In the genomic region with DNA sequence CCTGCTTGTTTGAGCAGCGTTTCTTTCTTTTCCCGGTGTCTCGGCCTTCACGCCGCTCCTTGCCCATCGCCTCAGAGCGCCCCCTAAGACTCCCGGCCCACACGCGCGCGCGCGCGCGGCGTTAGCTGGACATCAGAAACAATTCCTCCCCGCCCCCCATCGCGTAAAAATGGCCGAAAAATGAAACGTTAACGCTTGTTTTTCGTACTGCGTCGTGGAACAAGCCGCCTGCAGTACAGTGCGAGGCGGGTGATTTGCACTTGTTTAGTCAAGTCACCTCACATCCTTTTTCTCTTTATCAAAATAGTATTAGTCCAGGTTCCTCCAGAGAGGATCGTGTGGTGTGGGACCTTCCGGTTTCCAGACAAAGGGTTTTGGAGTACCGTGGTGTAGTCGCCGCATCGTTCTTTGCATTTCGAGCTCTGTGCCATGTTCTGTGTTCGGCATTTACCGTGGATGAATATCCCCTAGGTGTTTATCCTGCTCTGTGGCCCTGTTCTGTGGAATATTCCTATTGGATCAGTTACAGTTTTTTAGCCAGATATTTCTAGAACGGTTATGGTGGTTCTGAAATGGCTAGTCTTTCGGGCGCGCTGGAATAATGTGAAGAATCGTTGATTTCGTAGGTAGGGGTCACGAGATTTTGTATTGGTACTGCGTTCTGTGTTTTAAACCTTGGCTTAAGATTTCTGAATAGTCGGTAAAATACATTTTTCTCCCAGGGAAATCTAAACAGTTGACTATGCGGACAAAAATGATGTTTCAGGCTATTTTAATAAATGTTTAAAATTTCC, we compare ENCODE assay signal across 8 cellular contexts. TPM values are rescaled to one million over a fixed set of nuclear protein-coding genes. Genes with fewer than 3 reads are reported as not detected.
DNase-seq lines count a peak whose midpoint lies in the region; ATAC-seq, FAIRE-seq and TF ChIP-seq lines count a peak whose summit lies in the region.

No MANE protein-coding gene starts in this region.

- H3K4me3 ChIP-seq in DOHH2 (ENCODE audit: low read length): peak overlapping the region; percentile 85
- H3K4me3 ChIP-seq in SJCRH30: peak overlapping the region; percentile 92
- peak overlapping the region; percentile 65 to 93 (median 80) for H3K4me3 ChIP-seq in pancreas
- H3K4me3 ChIP-seq in urinary bladder (ENCODE audit: low read depth, low read length): peak overlapping the region; percentile 84

- H3K4me2 ChIP-seq in DOHH2 (ENCODE audit: low read length): peak overlapping the region; percentile 80

- ATAC-seq in GM21515 (IDR thresholded peaks at IDR 0.05; ENCODE audit: unreplicated experiment) (peak; percentile 30), Right ventricle myocardium superior (ENCODE audit: poor library complexity) (peak; percentile 61), pancreas (peak; percentile 38 to 66 (median 57))
- ATAC-seq in activated naive CD8-positive, alpha-beta T cell treated with anti-CD3 and anti-CD28 coated beads, Interleukin-2, amount 50 U/mL, for 24 hours: peak; percentile 6

- H3K27ac Mint-ChIP-seq in IgD-negative memory B cell: peak overlapping the region; percentile 99 to 100 (median 100)
- H3K27ac Mint-ChIP-seq in activated naive CD8-positive, alpha-beta T cell treated with anti-CD3 and anti-CD28 coated beads, Interleukin-2, amount 50 U/mL, for 24 hours: peak overlapping the region; percentile 96

- H3K36me3 ChIP-seq in DOHH2 (ENCODE audit: control insufficient read depth, low read length) (peaks cover 64% of the 10 kb centered on the region), SJCRH30 (peaks cover 18% of the 10 kb centered on the region), pancreas (no peaks in the 10 kb centered on the region), urinary bladder (ENCODE audit: insufficient read depth) (no peaks in the 10 kb centered on the region)

- peaks cover 37 to 56% (median 43%) of the 10 kb centered on the region in 3 donors for H3K4me1 Mint-ChIP-seq in IgD-negative memory B cell
- peaks cover 50% of the 10 kb centered on the region for H3K4me1 Mint-ChIP-seq in activated naive CD8-positive, alpha-beta T cell treated with anti-CD3 and anti-CD28 coated beads, Interleukin-2, amount 50 U/mL, for 24 hours

- no peak for FAIRE-seq in pancreas (lab: Jason Lieb, UNC)

- peaks cover 11% of the 10 kb centered on the region for H3F3A ChIP-seq in DOHH2 (ENCODE audit: control insufficient read depth, insufficient read depth)

- DNase-seq in SJCRH30 (peak; percentile 87 to 89), Right ventricle myocardium superior (peak; percentile 83), pancreas (peak; percentile 60 to 83 (median 68))
- DNase-seq in activated naive CD8-positive, alpha-beta T cell treated with anti-CD3 and anti-CD28 coated beads, Interleukin-2, amount 50 U/mL, for 24 hours: peak; percentile 68

- H3K4me1 ChIP-seq in DOHH2 (ENCODE audit: control insufficient read depth, low read length): peaks cover 52% of the 10 kb centered on the region
- peaks cover 5% of the 10 kb centered on the region; the same call in 1 of the 2 replicates for H3K4me1 ChIP-seq in SJCRH30
- H3K4me1 ChIP-seq in pancreas: peaks cover 24 to 39% (median 30%) of the 10 kb centered on the region in 3 donors
- H3K4me1 ChIP-seq in urinary bladder (ENCODE audit: insufficient read depth): peaks cover 6% of the 10 kb centered on the region

- no peaks in the 10 kb centered on the region for H3K9me3 Mint-ChIP-seq in IgD-negative memory B cell
- H3K9me3 Mint-ChIP-seq in activated naive CD8-positive, alpha-beta T cell treated with anti-CD3 and anti-CD28 coated beads, Interleukin-2, amount 50 U/mL, for 24 hours: no peaks in the 10 kb centered on the region

- H4K20me1 ChIP-seq in DOHH2 (ENCODE audit: control insufficient read depth, insufficient read depth, low read depth, low read length): peaks cover 50% of the 10 kb centered on the region

- intact Hi-C loops in Right ventricle myocardium superior (cut with DNase I) (loop anchor here (10.0 kb wide), 2 partner anchors 50 to 120 kb away; partner anchors contain the start of gene PAIP2), pancreas (cut with DNase I) (no loop called here)

- H3K27ac ChIP-seq in DOHH2 (ENCODE audit: low read depth, low read length) (peak overlapping the region; percentile 78), SJCRH30 (peak overlapping the region; percentile 99), pancreas (peak overlapping the region; percentile 98 to 100 (median 99)), urinary bladder (ENCODE audit: low read depth) (peak overlapping the region; percentile 100)

- 0 to 1% methylated on average over 48 of the region's 48 CpGs for WGBS in pancreas, 2 donors
- WGBS in urinary bladder: under 1% methylated on average over 48 of the region's 48 CpGs

- H3K79me2 ChIP-seq in DOHH2 (ENCODE audit: control insufficient read depth, low read length): peaks cover 68% of the 10 kb centered on the region

- no peaks in the 10 kb centered on the region for H3K9me2 ChIP-seq in DOHH2 (replicated peaks; ENCODE audit: control insufficient read depth, low read length)

- H3K9me3 ChIP-seq in DOHH2 (ENCODE audit: control insufficient read depth, insufficient read depth, low read length) (no peaks in the 10 kb centered on the region), SJCRH30 (replicated peaks) (no peaks in the 10 kb centered on the region), pancreas (no peaks in the 10 kb centered on the region)

- TF ChIP-seq CTCF in DOHH2 (IDR thresholded peaks at IDR 0.05; ENCODE audit: low read depth, low read length, poor library complexity, severe bottlenecking) (peak; percentile 55), pancreas (IDR thresholded peaks at IDR 0.05) (no peak)

- H3K27me3 ChIP-seq in DOHH2 (ENCODE audit: control insufficient read depth, low read length) (no peaks in the 10 kb centered on the region), SJCRH30 (no peaks in the 10 kb centered on the region), pancreas (no peaks in the 10 kb centered on the region)

- H3K27me3 Mint-ChIP-seq in IgD-negative memory B cell: no peaks in the 10 kb centered on the region
- H3K27me3 Mint-ChIP-seq in activated naive CD8-positive, alpha-beta T cell treated with anti-CD3 and anti-CD28 coated beads, Interleukin-2, amount 50 U/mL, for 24 hours: no peaks in the 10 kb centered on the region

- H3K36me3 Mint-ChIP-seq in IgD-negative memory B cell: peaks cover 6% of the 10 kb centered on the region
- H3K36me3 Mint-ChIP-seq in activated naive CD8-positive, alpha-beta T cell treated with anti-CD3 and anti-CD28 coated beads, Interleukin-2, amount 50 U/mL, for 24 hours (ENCODE audit: low read depth): peaks cover 41% of the 10 kb centered on the region

- peak overlapping the region; percentile 97 to 100 (median 99) for H3K4me3 Mint-ChIP-seq in IgD-negative memory B cell
- H3K4me3 Mint-ChIP-seq in activated naive CD8-positive, alpha-beta T cell treated with anti-CD3 and anti-CD28 coated beads, Interleukin-2, amount 50 U/mL, for 24 hours: peak overlapping the region; percentile 96

RNA-seq across cellular contexts. Expression of gene MATR3, which starts 1.0 kb away (rescaled TPM):
- 346 TPM for polyA plus RNA-seq in IgD-negative memory B cell
- total RNA-seq in SJCRH30 (2014; rRNA removed; shearing (Covaris generic)): 588 and 629 TPM in 2 replicates
- 111 TPM for total RNA-seq in Right ventricle myocardium superior
- total RNA-seq in pancreas: 100 to 1,000 TPM in 1 of 6 donors, 10 to 100 TPM in 5; 52.5 to 101 (median 77.6) TPM
- polyA plus RNA-seq in pancreas: 100 to 1,000 TPM in 1 of 2 donors, 10 to 100 TPM in 1; 47.0 to 104 TPM
- total RNA-seq in urinary bladder: 454 TPM
- polyA plus RNA-seq in urinary bladder: 163 TPM

RNA-seq across cellular contexts. Expression of gene PAIP2, which starts 47.1 kb away (rescaled TPM):
- polyA plus RNA-seq in IgD-negative memory B cell (240 TPM), pancreas (10 to 100 TPM; 23.8 to 57.4 TPM), urinary bladder (110 TPM)
- total RNA-seq in SJCRH30 (2014; rRNA removed; shearing (Covaris generic)): 125 and 131 TPM in 2 replicates
- total RNA-seq in Right ventricle myocardium superior (142 TPM), pancreas (10 to 100 TPM; 18.2 to 33.7 (median 27.3) TPM), urinary bladder (91.9 TPM)

Comparison
In these comparisons a context has a peak if more than half of its experiments do, and no peak if none do; other contexts are left out.
1. Peak in every context shown above with its lines: DNase-seq, ATAC-seq, H3K4me3 ChIP-seq and H3K27ac ChIP-seq.
2. ATAC-seq: peak in every context shown above with its lines; median percentile 61 in Right ventricle myocardium superior; 57 in pancreas; 30 in GM21515; 6 in activated naive CD8-positive, alpha-beta T cell treated with anti-CD3 and anti-CD28 coated beads, Interleukin-2, amount 50 U/mL, for 24 hours.